22 cellular contexts compared by ENCODE assay signal in the genomic region with DNA sequence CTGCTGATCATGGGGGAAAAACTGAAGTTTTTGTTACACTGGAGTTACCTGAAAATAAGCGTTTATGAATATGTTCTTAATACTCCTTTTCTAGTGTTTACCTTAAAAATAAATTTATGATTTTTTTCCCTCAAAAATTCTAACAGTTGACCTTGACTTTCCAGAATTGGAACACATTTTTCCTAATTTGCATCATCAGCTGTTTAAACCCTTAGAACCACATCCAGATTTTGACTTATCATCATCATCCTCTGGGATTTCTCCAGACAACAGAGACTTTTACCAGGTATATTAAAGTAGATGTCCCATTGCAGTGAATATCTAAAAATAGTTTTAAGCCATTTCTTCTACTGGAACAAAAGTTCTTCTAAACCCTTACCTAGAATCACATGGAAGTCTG. TPM values are rescaled to one million over a fixed set of nuclear protein-coding genes. Genes with fewer than 3 reads are reported as not detected.
DNase-seq lines count a peak whose midpoint lies in the region; ATAC-seq, FAIRE-seq and TF ChIP-seq lines count a peak whose summit lies in the region.
"Had no signal": no experiment of that assay in that cellular context is flagged by ENCODE, and none has a peak within 500 bp of the region (broad histone marks: within the 10 kb centered on the region; RNA-seq: fewer than 3 reads in every experiment).

No MANE protein-coding gene starts in this region.

- no peak overlapping the region for H2AK5ac ChIP-seq in neuronal stem cell (ENCODE audit: low read depth, low read length)

- no peak overlapping the region for H2AFZ ChIP-seq in K562 (ENCODE audit: low read depth, low read length)
- no peak overlapping the region for H2AFZ ChIP-seq in neuronal stem cell (ENCODE audit: low read length)
- H2AFZ ChIP-seq: GM23338 had no signal

- H3K9ac ChIP-seq in K562 (ENCODE audit: insufficient read depth in 1 of 2, low read depth in 2 of 2, low read length in 2 of 2) (no peak overlapping the region), neuronal stem cell (ENCODE audit: low read depth, low read length, poor library complexity) (no peak overlapping the region)
- H3K9ac ChIP-seq: BLaER1 had no signal

- no peak overlapping the region for H2BK120ac ChIP-seq in neuronal stem cell (ENCODE audit: low read depth, low read length)

- H3K4me2 ChIP-seq in A549, result no peak overlapping the region
- H3K4me2 ChIP-seq in K562 (ENCODE audit: insufficient read depth, low read length), result no peak overlapping the region
- H3K4me2 ChIP-seq in neuronal stem cell (ENCODE audit: insufficient read depth, low read length, poor library complexity, severe bottlenecking), result no peak overlapping the region
- H3K4me2 ChIP-seq: BLaER1, GM23338 had no signal

- H3K79me2 ChIP-seq in K562 (ENCODE audit: control insufficient read depth, insufficient read depth, low read length), result peaks cover 4% of the 10 kb centered on the region; the same call in 2 of the 3 replicates

- H3K27me3 Mint-ChIP-seq in CD4-positive, alpha-beta T cell, result no peaks in the 10 kb centered on the region
- H3K27me3 Mint-ChIP-seq: IgD-negative memory B cell had no signal

- no peak overlapping the region for H3K4me3 Mint-ChIP-seq in CD4-positive, alpha-beta T cell
- H3K4me3 Mint-ChIP-seq: CD14-positive monocyte; CD8-positive, alpha-beta T cell; GM23338; IgD-negative memory B cell had no signal

- no peak for FAIRE-seq in A549 (lab: Jason Lieb, UNC)
- no peak for FAIRE-seq in K562 (lab: Jason Lieb, UNC)
- FAIRE-seq: A204.1, GM12878, GM19239, H54 had no signal

- 94% methylated on average over 1 of the region's 1 CpG for WGBS in A549 (ENCODE audit: missing lambda C conversion rate)
- whole genome bisulfite sequencing in K562 (ENCODE audit: insufficient coverage, low coverage, missing lambda C conversion rate), result 89% methylated on average over 1 of the region's 1 CpG
- WGBS in neuronal stem cell (ENCODE audit: extremely low coverage in 2 of 2, insufficient read length in 2 of 2, insufficient replicate concordance in 1 of 2), 2 donors, result no CpG with 5 or more reads among the region's 1 CpG

- no peak for TF ChIP-seq EP300 in A549 (IDR thresholded peaks at IDR 0.05)
- TF ChIP-seq EP300 in K562 (IDR thresholded peaks at IDR 0.05; ENCODE audit: low read length), result no peak

- H2BK12ac ChIP-seq in neuronal stem cell (ENCODE audit: low read length), result no peak overlapping the region

- no peak for ATAC-seq in A549
- no peak for ATAC-seq in CD4-positive, alpha-beta T cell (ENCODE audit: poor library complexity)
- ATAC-seq in K562, result no peak
- no peak for ATAC-seq in GM19467 (IDR thresholded peaks at IDR 0.05; ENCODE audit: unreplicated experiment)
- ATAC-seq in HG03097 (IDR thresholded peaks at IDR 0.05; ENCODE audit: low FRiP score, unreplicated experiment), result no peak
- ATAC-seq: CD8-positive, alpha-beta T cell; GM12878; GM23338 had no signal

- H3K4me3 ChIP-seq in A549 (no peak overlapping the region), K562 (no peak overlapping the region), neuronal stem cell (ENCODE audit: low read length in 2 of 2) (no peak overlapping the region)
- H3K4me3 ChIP-seq: BLaER1, GM12878, GM23338 had no signal

- DNase-seq in A549 (ENCODE audit: low read depth in 1 of 2, low spot score in 1 of 2), result no peak
- no peak for DNase-seq in CD4-positive, alpha-beta T cell
- DNase-seq in K562 (ENCODE audit: extremely low read depth in 1 of 4, low spot score in 3 of 4), result no peak
- no peak for DNase-seq in neuronal stem cell (ENCODE audit: low spot score)
- DNase-seq: AML-193; Calu3; CD8-positive, alpha-beta T cell; DMS79 treated with DMSO at 0.1 percent for 48 hours; HCEC 1CT; Kasumi-1; KG1 had no signal

- TF ChIP-seq POLR2A in A549 (IDR thresholded peaks at IDR 0.05; ENCODE audit: low read length), result no peak
- no peak for TF ChIP-seq POLR2A in K562 (conservative IDR thresholded peaks at IDR 0.05)

- no peak overlapping the region for H2BK15ac ChIP-seq in neuronal stem cell (ENCODE audit: low read length)

- no peak overlapping the region for H2BK5ac ChIP-seq in neuronal stem cell (ENCODE audit: low read length)

- TF ChIP-seq CTCF in A549 (IDR thresholded peaks at IDR 0.05), result no peak
- no peak for TF ChIP-seq CTCF in CD4-positive, alpha-beta T cell (IDR thresholded peaks at IDR 0.05)
- no peak for TF ChIP-seq CTCF in K562 (IDR thresholded peaks at IDR 0.05 in 2 of 3, conservative IDR thresholded peaks at IDR 0.05 in 1 of 3; ENCODE audit: insufficient read depth in 2 of 3, low read depth in 1 of 3, low read length in 3 of 3)

- H3K4ac ChIP-seq in neuronal stem cell (ENCODE audit: low read length), result no peak overlapping the region

- no peak overlapping the region for H3K18ac ChIP-seq in neuronal stem cell (ENCODE audit: low read length)

- H3K9me1 ChIP-seq in K562 (ENCODE audit: control insufficient read depth, insufficient read depth, low read length), result no peaks in the 10 kb centered on the region

- no peaks in the 10 kb centered on the region for H4K20me1 ChIP-seq in K562 (replicated peaks; ENCODE audit: control insufficient read depth, insufficient read depth, low read length)

- POLR2A ChIA-PET in A549 (lab: Yijun Ruan, JAX), result no interaction called here
- POLR2A ChIA-PET in CD4-positive, alpha-beta T cell (lab: Charles Lee), result interaction anchor here (5.2 kb wide), 1 partner anchor 17 kb away, joined by 34 read pairs; the partner anchor contains the start of genes C11orf54 and TAF1D
- POLR2A ChIA-PET in K562 (lab: Yijun Ruan, JAX), result interaction anchor here (2.1 kb wide), 1 partner anchor 10 kb away, joined by 7 read pairs; no protein-coding TSS in a partner anchor

- H3K27ac Mint-ChIP-seq in CD4-positive, alpha-beta T cell, result peak overlapping the region; percentile 20
- H3K27ac Mint-ChIP-seq: CD14-positive monocyte, GM23338, IgD-negative memory B cell had no signal

- no peak overlapping the region for H3K23ac ChIP-seq in neuronal stem cell (ENCODE audit: low read depth, low read length, poor library complexity)

- H4K8ac ChIP-seq in neuronal stem cell (ENCODE audit: low read depth, low read length), result no peak overlapping the region

- no peaks in the 10 kb centered on the region for H3K9me3 ChIP-seq in A549
- H3K9me3 ChIP-seq in CD4-positive, alpha-beta T cell (ENCODE audit: control insufficient read depth, low read length), result no peaks in the 10 kb centered on the region
- H3K9me3 ChIP-seq in K562 (replicated peaks; ENCODE audit: control insufficient read depth, insufficient read depth, low read depth, low read length), result no peaks in the 10 kb centered on the region
- no peaks in the 10 kb centered on the region for H3K9me3 ChIP-seq in neuronal stem cell (replicated peaks in 1 of 2; ENCODE audit: control insufficient read depth in 2 of 2, insufficient read depth in 1 of 2, low read depth in 1 of 2, low read length in 2 of 2)
- H3K9me3 ChIP-seq: BLaER1 had no signal

- no TSS peak for BruUV-seq in K562 (replicated peaks; lab: Mats Ljungman, UMichigan)

- no peaks in the 10 kb centered on the region for H3K79me1 ChIP-seq in neuronal stem cell (ENCODE audit: low read depth, low read length)

- H3K27me3 ChIP-seq in CD4-positive, alpha-beta T cell (ENCODE audit: control insufficient read depth, insufficient read depth, low read length), result no peaks in the 10 kb centered on the region
- H3K27me3 ChIP-seq in K562 (ENCODE audit: control insufficient read depth in 2 of 2, insufficient read depth in 2 of 2, low read length in 2 of 2) (no peaks in the 10 kb centered on the region), neuronal stem cell (ENCODE audit: control insufficient read depth in 3 of 3, insufficient read depth in 3 of 3, low read depth in 1 of 3, low read length in 3 of 3) (no peaks in the 10 kb centered on the region)
- H3K27me3 ChIP-seq: BLaER1 had no signal

- TF ChIP-seq RAD21 in A549 (conservative IDR thresholded peaks at IDR 0.05 in 1 of 2, IDR thresholded peaks at IDR 0.05 in 1 of 2), result no peak
- no peak for TF ChIP-seq RAD21 in K562 (CRISPR knock-in tag; conservative IDR thresholded peaks at IDR 0.05 in 1 of 2, IDR thresholded peaks at IDR 0.05 in 1 of 2)

- in situ Hi-C loops in K562 (cut with MboI), result no loop called here

- H3K4me1 ChIP-seq in A549, result no peaks in the 10 kb centered on the region
- H3K4me1 ChIP-seq in K562 (replicated peaks in 1 of 2; ENCODE audit: control insufficient read depth in 2 of 2, insufficient read depth in 2 of 2, low read length in 2 of 2), result peaks cover 0 to 4% of the 10 kb centered on the region in 2 experiments; a peak in 4 of 5 replicates
- no peaks in the 10 kb centered on the region for H3K4me1 ChIP-seq in neuronal stem cell (ENCODE audit: control insufficient read depth in 2 of 2, insufficient read depth in 1 of 2, low read depth in 1 of 2, low read length in 2 of 2)
- H3K4me1 ChIP-seq: BLaER1 had no signal

- H4K91ac ChIP-seq in neuronal stem cell (ENCODE audit: low read depth, low read length, poor library complexity), result no peak overlapping the region

- intact Hi-C loops in CD4-positive, alpha-beta T cell (cut with DNase I, micrococcal nuclease), result no loop called here
- intact Hi-C loops in K562 (cut with micrococcal nuclease), result no loop called here

- H3K27ac ChIP-seq in A549 (no peak overlapping the region), K562 (ENCODE audit: extremely low read depth, low read depth, low read length) (no peak overlapping the region), neuronal stem cell (replicated peaks; ENCODE audit: low read length) (no peak overlapping the region)
- H3K27ac ChIP-seq in CD4-positive, alpha-beta T cell (ENCODE audit: low read depth, low read length), result no peak overlapping the region
- H3K27ac ChIP-seq: BLaER1, HL-60 had no signal

- peaks cover 66% of the 10 kb centered on the region for H3K36me3 Mint-ChIP-seq in CD4-positive, alpha-beta T cell (ENCODE audit: low read depth)

- CTCF ChIA-PET in A549 (lab: Yijun Ruan, JAX), result no interaction called here
- CTCF ChIA-PET in CD4-positive, alpha-beta T cell (lab: Charles Lee), result no interaction called here
- CTCF ChIA-PET in K562 (lab: Yijun Ruan, JAX; ENCODE audit: low intra/inter-chr PET ratio), result no interaction called here

- no peaks in the 10 kb centered on the region for H3K9me3 Mint-ChIP-seq in CD4-positive, alpha-beta T cell
- H3K9me3 Mint-ChIP-seq: CD14-positive monocyte; CD8-positive, alpha-beta T cell; GM23338; IgD-negative memory B cell had no signal

- H3K36me3 ChIP-seq in K562 (ENCODE audit: control insufficient read depth, insufficient read depth, low read length), result peaks cover 88% of the 10 kb centered on the region
- H3K36me3 ChIP-seq in neuronal stem cell (replicated peaks in 1 of 2; ENCODE audit: control insufficient read depth in 2 of 2, insufficient read depth in 2 of 2, low read length in 2 of 2), result peaks cover 20 to 95% of the 10 kb centered on the region in 2 donors

- H3K14ac ChIP-seq in neuronal stem cell (ENCODE audit: low read length), result no peak overlapping the region

- H3K4me1 Mint-ChIP-seq in CD4-positive, alpha-beta T cell (ENCODE audit: low read depth), result no peaks in the 10 kb centered on the region
- H3K4me1 Mint-ChIP-seq: CD14-positive monocyte, GM23338 had no signal

RNA-seq across cellular contexts. Expression of gene TAF1D, which starts 17.2 kb away (rescaled TPM):
- polyA plus RNA-seq in A549 (2011; rRNA removed) (132 and 218 TPM in 2 replicates), A549 (2017; fragmentation: RNase III; extraction: RNeasy Plus Mini Kit Qiagen cat#74134 plus additional on column Dnase treatment) (116 to 142 TPM (median 123 TPM) in 3 replicates), K562 (2011; rRNA removed) (208 and 270 TPM in 2 replicates), K562 (2014; fragmentation: Illumina TruSeq; extraction: Trizol) (203 and 250 TPM in 2 replicates), K562 (2014; fragmentation: Nextera tagmentation; extraction: Ambion mirVana) (100 to 1,000 TPM; 122 to 123 TPM), K562 (2014; rRNA removed) (245 and 293 TPM in 2 replicates)
- 35.5 and 46.4 TPM in 2 replicates for polyA plus RNA-seq in A549 (2012; cell fraction: cytosol; rRNA removed)
- polyA plus RNA-seq in A549 (2012; cell fraction: nucleus; rRNA removed), result 43.5 and 100 TPM in 2 replicates
- 41.9 and 55.4 TPM in 2 replicates for polyA minus RNA-seq in A549 (2011; rRNA and poly(A)+ RNA removed)
- total RNA-seq in CD4-positive, alpha-beta T cell, result 100 to 1,000 TPM; 161 to 173 TPM
- 288 and 1,250 TPM in 2 replicates for total RNA-seq in K562 (2011; cell fraction: chromatin; rRNA removed; ENCODE audit: low replicate concordance)
- total RNA-seq in K562 (2011; cell fraction: nucleolus; rRNA removed), result 323 and 380 TPM in 2 replicates
- total RNA-seq in K562 (2011; cell fraction: nucleoplasm; rRNA removed), result 528 and 703 TPM in 2 replicates
- total RNA-seq in K562 (2014; rRNA removed) (155 and 182 TPM in 2 replicates), K562 (2014; rRNA removed; fragmentation: Illumina TruSeq; extraction: Trizol) (313 and 326 TPM in 2 replicates), K562 (2015; rRNA removed; fragmentation: Illumina TruSeq; extraction: Trizol) (301 and 347 TPM in 2 replicates), K562 (2021) (189 and 193 TPM in 2 replicates)
- polyA plus RNA-seq in K562 (2011; cell fraction: cytosol; rRNA removed), result 21.9 and 72.7 TPM in 2 replicates
- 340 and 474 TPM in 2 replicates for polyA plus RNA-seq in K562 (2011; cell fraction: nucleus; rRNA removed)
- polyA plus RNA-seq in K562 (2012), result 127 and 137 TPM in 2 replicates
- 237 and 271 TPM in 2 replicates for polyA minus RNA-seq in K562 (2011; rRNA and poly(A)+ RNA removed)
- polyA minus RNA-seq in K562 (2011; cell fraction: cytosol; rRNA and poly(A)+ RNA removed), result 59.7 and 102 TPM in 2 replicates
- polyA minus RNA-seq in K562 (2011; cell fraction: nucleus; rRNA and poly(A)+ RNA removed), result 469 and 813 TPM in 2 replicates
- polyA plus RNA-seq in neuronal stem cell (2013, experiment 1 of 2), result 175 TPM
- 189 TPM for polyA plus RNA-seq in neuronal stem cell (2013, experiment 2 of 2)

RNA-seq across cellular contexts. Expression of gene C11orf54, which starts 17.4 kb away (rescaled TPM):
- polyA plus RNA-seq in A549 (2011; rRNA removed), result 26.8 and 27.6 TPM in 2 replicates
- polyA plus RNA-seq in A549 (2012; cell fraction: cytosol; rRNA removed), result 3.2 and 4.0 TPM in 2 replicates
- polyA plus RNA-seq in A549 (2012; cell fraction: nucleus; rRNA removed), result 1.5 and 2.0 TPM in 2 replicates
- polyA plus RNA-seq in A549 (2017; fragmentation: RNase III; extraction: RNeasy Plus Mini Kit Qiagen cat#74134 plus additional on column Dnase treatment), result 12.3 to 12.7 TPM (median 12.4 TPM) in 3 replicates
- polyA minus RNA-seq in A549 (2011; rRNA and poly(A)+ RNA removed), result 4.4 and 4.8 TPM in 2 replicates
- total RNA-seq in CD4-positive, alpha-beta T cell, result 1 to 10 TPM; 6.8 to 8.0 TPM
- 16.6 and 50.4 TPM in 2 replicates for total RNA-seq in K562 (2011; cell fraction: chromatin; rRNA removed; ENCODE audit: low replicate concordance)
- total RNA-seq in K562 (2011; cell fraction: nucleolus; rRNA removed), result 8.3 and 11.8 TPM in 2 replicates
- 15.0 and 27.5 TPM in 2 replicates for total RNA-seq in K562 (2011; cell fraction: nucleoplasm; rRNA removed)
- total RNA-seq in K562 (2014; rRNA removed), result 12.0 and 13.4 TPM in 2 replicates
- total RNA-seq in K562 (2014; rRNA removed; fragmentation: Illumina TruSeq; extraction: Trizol), result 23.1 and 30.5 TPM in 2 replicates
- total RNA-seq in K562 (2015; rRNA removed; fragmentation: Illumina TruSeq; extraction: Trizol), result 15.3 and 16.8 TPM in 2 replicates
- total RNA-seq in K562 (2021), result 13.1 and 15.6 TPM in 2 replicates
- polyA plus RNA-seq in K562 (2011; rRNA removed), result 26.7 and 33.0 TPM in 2 replicates
- 4.4 and 11.8 TPM in 2 replicates for polyA plus RNA-seq in K562 (2011; cell fraction: cytosol; rRNA removed)
- 11.0 and 29.8 TPM in 2 replicates for polyA plus RNA-seq in K562 (2011; cell fraction: nucleus; rRNA removed)
- polyA plus RNA-seq in K562 (2012), result 13.4 and 23.0 TPM in 2 replicates
- 24.3 and 25.0 TPM in 2 replicates for polyA plus RNA-seq in K562 (2014; fragmentation: Illumina TruSeq; extraction: Trizol)
- polyA plus RNA-seq in K562 (2014; fragmentation: Nextera tagmentation; extraction: Ambion mirVana), result 10 to 100 TPM; 31.5 to 31.7 TPM
- polyA plus RNA-seq in K562 (2014; rRNA removed), result 15.9 and 18.3 TPM in 2 replicates
- 19.7 and 24.9 TPM in 2 replicates for polyA minus RNA-seq in K562 (2011; rRNA and poly(A)+ RNA removed)
- polyA minus RNA-seq in K562 (2011; cell fraction: cytosol; rRNA and poly(A)+ RNA removed), result 8.9 and 11.4 TPM in 2 replicates
- 4.7 and 9.4 TPM in 2 replicates for polyA minus RNA-seq in K562 (2011; cell fraction: nucleus; rRNA and poly(A)+ RNA removed)
- 27.8 TPM for polyA plus RNA-seq in neuronal stem cell (2013, experiment 1 of 2)
- polyA plus RNA-seq in neuronal stem cell (2013, experiment 2 of 2), result 29.1 TPM

RNA-seq across cellular contexts. Expression of gene MED17, which starts 60.0 kb away (rescaled TPM):
- polyA plus RNA-seq in A549 (2011; rRNA removed) (19.2 and 20.3 TPM in 2 replicates), A549 (2017; fragmentation: RNase III; extraction: RNeasy Plus Mini Kit Qiagen cat#74134 plus additional on column Dnase treatment) (16.2 to 16.7 TPM (median 16.6 TPM) in 3 replicates), K562 (2011; rRNA removed) (20.3 and 22.0 TPM in 2 replicates), K562 (2014; fragmentation: Illumina TruSeq; extraction: Trizol) (22.1 and 26.8 TPM in 2 replicates), K562 (2014; fragmentation: Nextera tagmentation; extraction: Ambion mirVana) (1 to 10 TPM; 6.7 to 7.7 TPM), K562 (2014; rRNA removed) (21.5 and 21.7 TPM in 2 replicates)
- 9.1 and 9.5 TPM in 2 replicates for polyA plus RNA-seq in A549 (2012; cell fraction: cytosol; rRNA removed)
- polyA plus RNA-seq in A549 (2012; cell fraction: nucleus; rRNA removed), result 22.6 and 23.7 TPM in 2 replicates
- 8.6 and 9.9 TPM in 2 replicates for polyA minus RNA-seq in A549 (2011; rRNA and poly(A)+ RNA removed)
- 10 to 100 TPM; 63.1 to 63.6 TPM for total RNA-seq in CD4-positive, alpha-beta T cell
- 55.0 and 121 TPM in 2 replicates for total RNA-seq in K562 (2011; cell fraction: chromatin; rRNA removed; ENCODE audit: low replicate concordance)
- 36.2 and 37.2 TPM in 2 replicates for total RNA-seq in K562 (2011; cell fraction: nucleolus; rRNA removed)
- total RNA-seq in K562 (2011; cell fraction: nucleoplasm; rRNA removed), result 65.5 and 106 TPM in 2 replicates
- total RNA-seq in K562 (2014; rRNA removed) (29.8 and 30.7 TPM in 2 replicates), K562 (2014; rRNA removed; fragmentation: Illumina TruSeq; extraction: Trizol) (34.5 and 35.1 TPM in 2 replicates), K562 (2015; rRNA removed; fragmentation: Illumina TruSeq; extraction: Trizol) (31.5 and 32.4 TPM in 2 replicates), K562 (2021) (34.7 and 35.0 TPM in 2 replicates)
- 7.8 and 8.2 TPM in 2 replicates for polyA plus RNA-seq in K562 (2011; cell fraction: cytosol; rRNA removed)
- polyA plus RNA-seq in K562 (2011; cell fraction: nucleus; rRNA removed), result 31.3 and 40.5 TPM in 2 replicates
- 12.7 and 15.4 TPM in 2 replicates for polyA plus RNA-seq in K562 (2012)
- 30.5 and 37.4 TPM in 2 replicates for polyA minus RNA-seq in K562 (2011; rRNA and poly(A)+ RNA removed)
- 11.0 and 14.2 TPM in 2 replicates for polyA minus RNA-seq in K562 (2011; cell fraction: cytosol; rRNA and poly(A)+ RNA removed)
- 36.9 and 49.5 TPM in 2 replicates for polyA minus RNA-seq in K562 (2011; cell fraction: nucleus; rRNA and poly(A)+ RNA removed)
- 18.2 TPM for polyA plus RNA-seq in neuronal stem cell (2013, experiment 1 of 2)
- polyA plus RNA-seq in neuronal stem cell (2013, experiment 2 of 2), result 19.0 TPM

Comparison
In these comparisons a context has a peak if more than half of its experiments do, and no peak if none do; other contexts are left out.
1. Of the 35 proteins assayed by ChIP-seq in both K562 and A549: peak only in K562: none; only in A549: none; in both: MAFK; in neither: 34.